In genomic region chr18:13568443-13569392, GRCh38 we compare ENCODE assay signal across 1 cellular context.
TF ChIP-seq lines count a peak whose summit lies in the region.

No MANE protein-coding gene starts in this region.

TF ChIP-seq in HepG2, 621 proteins besides CTCF, POLR2A, EP300 and RAD21 (continued from another document):
- no peak for TF ChIP-seq CERS6 (CRISPR knock-in tag; IDR thresholded peaks at IDR 0.05)
- no peak for TF ChIP-seq SMAD1 (CRISPR knock-in tag; IDR thresholded peaks at IDR 0.05; ENCODE audit: borderline replicate concordance, low read depth)
- TF ChIP-seq ZNF441 (CRISPR knock-in tag; IDR thresholded peaks at IDR 0.05; ENCODE audit: borderline replicate concordance), result no peak
- no peak for TF ChIP-seq ZNF607 (CRISPR knock-in tag; IDR thresholded peaks at IDR 0.05; ENCODE audit: borderline replicate concordance)
- TF ChIP-seq ATF7 (IDR thresholded peaks at IDR 0.05), result peak; percentile 92
- TF ChIP-seq ATF7 (CRISPR knock-in tag; IDR thresholded peaks at IDR 0.05), result no peak
- no peak for TF ChIP-seq SNAPC2 (CRISPR knock-in tag; IDR thresholded peaks at IDR 0.05)
- no peak for TF ChIP-seq ISX (CRISPR knock-in tag; conservative IDR thresholded peaks at IDR 0.05)
- TF ChIP-seq THAP11 (CRISPR knock-in tag; IDR thresholded peaks at IDR 0.05), result no peak
- no peak for TF ChIP-seq ARID5B (CRISPR knock-in tag; IDR thresholded peaks at IDR 0.05)
- no peak for TF ChIP-seq RNF2 (conservative IDR thresholded peaks at IDR 0.05; ENCODE audit: low read depth)
- peak; percentile 23; the same call in 1 of the 2 replicates for TF ChIP-seq CREB1 (IDR thresholded peaks at IDR 0.05)
- TF ChIP-seq CREB1 (CRISPR knock-in tag; IDR thresholded peaks at IDR 0.05), result no peak
TF ChIP-seq in HepG2: peak in this region for 4.
